In the genomic region with DNA sequence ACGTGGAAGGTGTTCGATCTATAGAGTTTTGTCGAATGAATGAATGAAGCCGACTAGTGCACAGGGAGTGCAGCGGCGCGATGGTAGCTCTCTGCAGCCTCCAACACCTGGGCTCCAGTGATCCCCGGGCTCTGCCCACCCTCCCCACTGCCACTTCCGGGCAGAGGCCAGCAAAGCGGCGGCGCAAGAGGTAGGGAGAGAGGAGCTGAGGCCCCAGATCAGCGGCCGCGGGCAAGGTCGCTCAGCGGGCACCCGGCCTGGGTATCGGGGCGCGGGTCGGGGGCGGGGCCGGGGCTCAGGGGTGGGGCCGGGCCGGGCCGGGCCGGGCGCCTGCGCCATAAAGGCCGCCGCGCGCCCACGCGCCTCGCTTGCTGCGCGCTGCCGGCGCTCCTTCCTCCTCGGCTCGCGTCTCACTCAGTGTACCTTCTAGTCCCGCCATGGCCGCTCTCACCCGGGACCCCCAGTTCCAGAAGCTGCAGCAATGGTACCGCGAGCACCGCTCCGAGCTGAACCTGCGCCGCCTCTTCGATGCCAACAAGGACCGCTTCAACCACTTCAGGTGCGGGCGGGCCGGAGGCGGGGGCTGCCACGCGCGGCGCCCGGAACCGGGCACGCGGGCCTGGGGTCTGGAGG, we compare ENCODE assay signal across 9 cellular contexts. TPM values are rescaled to one million over a fixed set of nuclear protein-coding genes. Genes with fewer than 3 reads are reported as not detected.
DNase-seq lines count a peak whose midpoint lies in the region; ATAC-seq, FAIRE-seq and TF ChIP-seq lines count a peak whose summit lies in the region.
"Had no signal": no experiment of that assay in that cellular context is flagged by ENCODE, and none has a peak within 500 bp of the region (broad histone marks: within the 10 kb centered on the region; RNA-seq: fewer than 3 reads in every experiment).

A gene (plus strand): TSS at position 367 of the 633 bp plus-strand sequence. CDS start 71 bp downstream, at position 438.

- no peaks in the 10 kb centered on the region for H4K20me1 ChIP-seq in keratinocyte (ENCODE audit: control insufficient read depth, extremely low read depth, insufficient read depth, low read length)

- H3K9me3 ChIP-seq in keratinocyte (ENCODE audit: control insufficient read depth, low read depth, low read length): no peaks in the 10 kb centered on the region

- peak within 1 kb of the TSS; percentile 64 to 94 (median 81) for H3K4me3 ChIP-seq in keratinocyte (ENCODE audit: control insufficient read depth in 2 of 3, extremely low read depth in 1 of 3, insufficient read depth in 2 of 3, low read depth in 1 of 3, low read length in 3 of 3)

- peaks cover 15 to 20% of the 10 kb centered on the region in 2 experiments for H3K36me3 ChIP-seq in keratinocyte (ENCODE audit: control insufficient read depth in 2 of 2, extremely low read depth in 1 of 2, insufficient read depth in 2 of 2, low read length in 2 of 2)

- no peaks in the 10 kb centered on the region for H3K27me3 ChIP-seq in keratinocyte (ENCODE audit: control insufficient read depth, extremely low read depth, insufficient read depth, low read length)

- H3K4me1 ChIP-seq in keratinocyte (ENCODE audit: control insufficient read depth, extremely low read depth, insufficient read depth, low read length): peaks cover 19% of the 10 kb centered on the region

- dilution Hi-C loops in keratinocyte (cut with MboI; ENCODE audit: extremely low pct_ligation_motif_present, low sequenced_read_pairs): no loop called here

- no peak for TF ChIP-seq CTCF in keratinocyte (optimal IDR thresholded peaks at IDR 0.05 in 1 of 3, IDR thresholded peaks at IDR 0.05 in 1 of 3, conservative IDR thresholded peaks at IDR 0.05 in 1 of 3; ENCODE audit: extremely low read depth in 1 of 3, insufficient read depth in 2 of 3, low read length in 3 of 3)

- peak; percentile 69 for ATAC-seq in HG03045 (IDR thresholded peaks at IDR 0.05; ENCODE audit: unreplicated experiment)

- H2AFZ ChIP-seq in keratinocyte (ENCODE audit: control insufficient read depth, low read length): peak within 1 kb of the TSS; percentile 89

- DNase-seq in DMS 273 (lab: John Stamatoyannopoulos, UW; ENCODE audit: unreplicated experiment) (peak; percentile 82), DMS 273 treated with DMSO at 0.1 percent for 48 hours (lab: John Stamatoyannopoulos, UW) (no peak), NCI-H2227 treated with DMSO at 0.1 percent for 48 hours (lab: John Stamatoyannopoulos, UW) (peak; percentile 96), keratinocyte (ENCODE audit: low read depth, low spot score) (no peak)
- DNase-seq in activated CD4-positive, CD25-positive, alpha-beta regulatory T cell treated with anti-CD3 and anti-CD28 coated beads, Interleukin-2, amount 50 U/mL, for 16 hours (ENCODE audit: low read depth, low spot score): peak; percentile 48
- DNase-seq in central memory CD4-positive, alpha-beta T cell: peak; percentile 51
- DNase-seq in stimulated activated CD4-positive, alpha-beta T cell treated with anti-CD3 and anti-CD28 coated beads, Interleukin-12 subunit alpha, Interleukin-12 subunit beta, amount 100 ng/mL, for 4 hours: peak; percentile 77

- H3K9me1 ChIP-seq in keratinocyte (ENCODE audit: control insufficient read depth, extremely low read depth, insufficient read depth, low read length): no peaks in the 10 kb centered on the region

- FAIRE-seq in keratinocyte (lab: Jason Lieb, UNC): no peak
- FAIRE-seq: A204.1 had no signal

- peak within 1 kb of the TSS; percentile 77 for H3K4me2 ChIP-seq in keratinocyte (ENCODE audit: control insufficient read depth, extremely low read depth, insufficient read depth, low read depth, low read length)

- peak within 1 kb of the TSS; percentile 82 for H3K9ac ChIP-seq in keratinocyte (ENCODE audit: control insufficient read depth, extremely low read depth, insufficient read depth, low read length)

- H3K79me2 ChIP-seq in keratinocyte (ENCODE audit: control insufficient read depth, insufficient read depth, low read length): peaks cover 32% of the 10 kb centered on the region

- peak within 1 kb of the TSS; percentile 57 for H3K27ac ChIP-seq in keratinocyte (ENCODE audit: control insufficient read depth, insufficient read depth, low read length)

RNA-seq across cellular contexts. Expression of the gene that starts here (rescaled TPM):
- 59.9 to 244 TPM (median 123 TPM) in 3 replicates for polyA plus RNA-seq in keratinocyte
- 105 TPM for polyA plus RNA-seq in keratinocyte (2011; ENCODE audit: low read depth)
- polyA plus RNA-seq in keratinocyte (2011; cell fraction: cytosol; rRNA removed): 143 and 202 TPM in 2 replicates
- polyA plus RNA-seq in keratinocyte (2011; cell fraction: nucleus; rRNA removed): 131 and 136 TPM in 2 replicates
- polyA plus RNA-seq in keratinocyte (2012; ENCODE audit: low replicate concordance): 149 and 264 TPM in 2 replicates
- 202 to 525 TPM (median 238 TPM) in 3 replicates for polyA minus RNA-seq in keratinocyte
- polyA minus RNA-seq in keratinocyte (2011; cell fraction: cytosol; rRNA and poly(A)+ RNA removed): 274 TPM
- polyA minus RNA-seq in keratinocyte (2011; cell fraction: nucleus; rRNA and poly(A)+ RNA removed): 117 and 148 TPM in 2 replicates

Comparison
In these comparisons a context has a peak if more than half of its experiments do, and no peak if none do; other contexts are left out.
1. DNase-seq: peak in DMS 273 (single experiment), NCI-H2227 treated with DMSO at 0.1 percent for 48 hours (single experiment), activated CD4-positive, CD25-positive, alpha-beta regulatory T cell treated with anti-CD3 and anti-CD28 coated beads, Interleukin-2, amount 50 U/mL, for 16 hours (single experiment), central memory CD4-positive, alpha-beta T cell (single experiment) and stimulated activated CD4-positive, alpha-beta T cell treated with anti-CD3 and anti-CD28 coated beads, Interleukin-12 subunit alpha, Interleukin-12 subunit beta, amount 100 ng/mL, for 4 hours (single experiment); none in DMS 273 treated with DMSO at 0.1 percent for 48 hours (single experiment) and keratinocyte (single experiment).